26 cellular contexts compared by ENCODE assay signal in the genomic region with DNA sequence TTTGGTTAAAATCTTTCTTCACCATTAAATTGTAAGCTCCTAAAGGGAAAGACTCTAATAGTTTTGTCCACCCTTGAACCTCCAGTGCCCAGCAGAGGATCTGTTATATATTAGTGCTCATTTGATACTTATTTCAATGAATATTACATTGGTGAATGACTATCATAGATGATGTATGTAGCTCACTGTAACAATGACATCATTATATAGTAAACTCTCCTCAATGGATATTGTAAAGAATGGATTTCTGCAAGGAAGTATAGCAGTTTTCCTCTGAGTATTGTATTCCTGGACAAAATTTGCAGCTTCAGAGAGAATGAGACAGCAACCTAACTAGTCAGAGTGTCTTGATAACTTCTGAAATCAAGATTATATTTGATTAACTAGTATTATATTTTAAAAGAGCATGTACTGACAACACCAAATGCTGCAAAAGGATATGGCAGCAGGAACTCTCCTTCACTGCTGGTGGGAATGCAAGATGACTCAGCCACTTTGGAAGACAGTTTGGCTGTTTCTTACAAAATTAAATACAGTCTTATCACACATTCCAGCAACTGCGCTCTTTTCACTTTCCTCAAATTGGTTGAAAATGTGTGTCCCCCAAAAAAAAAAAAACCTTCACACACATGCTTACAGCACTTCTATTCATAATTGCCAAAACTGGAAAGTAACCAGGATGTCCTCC.
"Had no signal": no experiment of that assay in that cellular context is flagged by ENCODE, and none has a peak within 500 bp of the region (broad histone marks: within the 10 kb centered on the region; RNA-seq: fewer than 3 reads in every experiment).

No MANE protein-coding gene starts in this region.

- H3K27me3 Mint-ChIP-seq: activated CD8-positive, alpha-beta memory T cell treated with anti-CD3 and anti-CD28 coated beads, Interleukin-2, amount 10 ng/mL, durations not matched to agents 7 days and 5 days; effector memory CD8-positive, alpha-beta T cell; naive B cell had no signal

- H3K4me1 Mint-ChIP-seq: activated CD4-positive, alpha-beta T cell treated with anti-CD3 and anti-CD28 coated beads for 36 hours; activated CD8-positive, alpha-beta memory T cell treated with anti-CD3 and anti-CD28 coated beads, Interleukin-2, amount 10 ng/mL, durations not matched to agents 7 days and 5 days; mesothelial cell of epicardium; naive B cell; nephron progenitor cell had no signal

- H3K9me3 Mint-ChIP-seq: T-helper 2 cell treated with Interferon-gamma antibody and Interleukin-4, amounts not matched to agents 5 μg/mL and 100 μg/mL, for 36 hours had no signal

- H3K36me3 ChIP-seq: left ventricle myocardium inferior, neutrophil, transverse colon had no signal

- H3K4me3 ChIP-seq: body of pancreas, left ventricle myocardium inferior, lung, testis, transverse colon had no signal

- H3K9me3 ChIP-seq: body of pancreas, left ventricle myocardium inferior, neutrophil, testis, transverse colon had no signal

- ATAC-seq: activated CD4-positive, alpha-beta T cell treated with anti-CD3 and anti-CD28 coated beads for 36 hours; activated CD8-positive, alpha-beta memory T cell treated with anti-CD3 and anti-CD28 coated beads, Interleukin-2, amount 10 ng/mL, durations not matched to agents 7 days and 5 days; activated CD8-positive, alpha-beta T cell treated with anti-CD3 and anti-CD28 coated beads, Interleukin-2, amount 10 ng/mL, durations not matched to agents 7 days and 5 days; activated naive CD4-positive, alpha-beta T cell treated with anti-CD3 and anti-CD28 coated beads, Interleukin-2, amount 50 U/mL, for 72 hours; body of pancreas; effector memory CD8-positive, alpha-beta T cell had no signal

- H3K4me3 Mint-ChIP-seq: activated CD4-positive, alpha-beta T cell treated with anti-CD3 and anti-CD28 coated beads for 36 hours; activated CD8-positive, alpha-beta memory T cell treated with anti-CD3 and anti-CD28 coated beads, Interleukin-2, amount 10 ng/mL, durations not matched to agents 7 days and 5 days; activated CD8-positive, alpha-beta T cell treated with anti-CD3 and anti-CD28 coated beads, Interleukin-2, amount 10 ng/mL, durations not matched to agents 7 days and 5 days; effector memory CD8-positive, alpha-beta T cell; mesothelial cell of epicardium; naive B cell; nephron progenitor cell; T-helper 2 cell treated with Interferon-gamma antibody and Interleukin-4, amounts not matched to agents 5 μg/mL and 100 μg/mL, for 36 hours had no signal

- H3K27ac ChIP-seq: body of pancreas, left ventricle myocardium inferior, neutrophil, testis, transverse colon had no signal

- H3K4me1 ChIP-seq: left ventricle myocardium inferior, testis, transverse colon had no signal

- H3K27ac Mint-ChIP-seq: activated CD4-positive, alpha-beta T cell treated with anti-CD3 and anti-CD28 coated beads for 36 hours; activated CD8-positive, alpha-beta memory T cell treated with anti-CD3 and anti-CD28 coated beads, Interleukin-2, amount 10 ng/mL, durations not matched to agents 7 days and 5 days; activated CD8-positive, alpha-beta T cell treated with anti-CD3 and anti-CD28 coated beads, Interleukin-2, amount 10 ng/mL, durations not matched to agents 7 days and 5 days; activated naive CD4-positive, alpha-beta T cell treated with anti-CD3 and anti-CD28 coated beads, Interleukin-2, amount 50 U/mL, for 72 hours; effector memory CD8-positive, alpha-beta T cell; mesothelial cell of epicardium; naive B cell; nephron progenitor cell; T-helper 2 cell treated with Interferon-gamma antibody and Interleukin-4, amounts not matched to agents 5 μg/mL and 100 μg/mL, for 36 hours had no signal

- H3K36me3 Mint-ChIP-seq: activated CD8-positive, alpha-beta memory T cell treated with anti-CD3 and anti-CD28 coated beads, Interleukin-2, amount 10 ng/mL, durations not matched to agents 7 days and 5 days; activated naive CD4-positive, alpha-beta T cell treated with anti-CD3 and anti-CD28 coated beads, Interleukin-2, amount 50 U/mL, for 72 hours; mesothelial cell of epicardium; naive B cell had no signal

- DNase-seq: activated CD4-positive, alpha-beta T cell treated with anti-CD3 and anti-CD28 coated beads for 36 hours; activated CD4-positive, CD25-positive, alpha-beta regulatory T cell; activated CD8-positive, alpha-beta memory T cell treated with anti-CD3 and anti-CD28 coated beads, Interleukin-2, amount 10 ng/mL, durations not matched to agents 7 days and 5 days; activated CD8-positive, alpha-beta T cell treated with anti-CD3 and anti-CD28 coated beads, Interleukin-2, amount 10 ng/mL, durations not matched to agents 7 days and 5 days; activated naive CD4-positive, alpha-beta T cell; activated T-cell treated with anti-CD3 and anti-CD28 coated beads, Interleukin-2, amount 50 U/mL, for 48 hours; body of pancreas; cortex of kidney; effector memory CD8-positive, alpha-beta T cell; erythroblast; foreskin fibroblast; hippocampal formation; left ventricle myocardium inferior; naive B cell; nephron progenitor cell; retina; stimulated activated CD4-positive, alpha-beta T cell treated with anti-CD3 and anti-CD28 coated beads, Interleukin-15, amount 100 ng/mL, for 24 hours; stimulated activated naive CD4-positive, alpha-beta T cell; T-helper 1 cell; testis; transverse colon had no signal

- H3K27me3 ChIP-seq: body of pancreas, neutrophil, testis, transverse colon had no signal
